16 cellular contexts compared by ENCODE assay signal in the genomic region with DNA sequence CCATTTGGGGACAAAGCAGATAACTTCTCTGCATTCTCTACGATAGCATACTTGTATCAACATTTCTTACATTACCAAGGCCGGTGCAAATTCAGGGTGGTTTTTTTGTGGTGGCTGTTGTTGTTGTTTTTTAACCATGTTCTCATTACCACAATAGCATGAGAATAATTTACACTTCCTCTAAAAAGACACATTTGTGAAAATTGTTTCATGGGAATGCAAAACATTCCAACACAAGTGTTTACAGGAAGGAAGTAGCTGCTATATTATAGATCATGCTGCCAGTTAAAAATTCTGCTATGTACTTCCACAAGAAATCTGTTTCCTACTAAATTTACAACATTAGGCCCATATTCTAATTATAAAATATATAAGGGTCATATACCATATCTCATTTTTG.
DNase-seq lines count a peak whose midpoint lies in the region; ATAC-seq, FAIRE-seq and TF ChIP-seq lines count a peak whose summit lies in the region.
"Had no signal": no experiment of that assay in that cellular context is flagged by ENCODE, and none has a peak within 500 bp of the region (broad histone marks: within the 10 kb centered on the region; RNA-seq: fewer than 3 reads in every experiment).

No MANE protein-coding gene starts in this region.

- TF ChIP-seq CTCF in Calu3 (IDR thresholded peaks at IDR 0.05; ENCODE audit: unreplicated experiment) (no peak), smooth muscle cell (IDR thresholded peaks at IDR 0.05; ENCODE audit: borderline replicate concordance, insufficient read depth, poor library complexity, severe bottlenecking) (no peak)

- H3K9me3 Mint-ChIP-seq in Calu3 (ENCODE audit: low read depth, unreplicated experiment), result no peaks in the 10 kb centered on the region
- H3K9me3 Mint-ChIP-seq: T-cell had no signal

- no TSS peak for BruUV-seq in Calu3 (replicated peaks; lab: Mats Ljungman, UMichigan)

- H3K79me2 ChIP-seq in smooth muscle cell (ENCODE audit: low read depth), result peaks cover 90% of the 10 kb centered on the region

- no peak overlapping the region for H3K4me3 Mint-ChIP-seq in Calu3 (ENCODE audit: low read depth, unreplicated experiment)
- H3K4me3 Mint-ChIP-seq: activated CD4-positive, alpha-beta T cell treated with anti-CD3 and anti-CD28 coated beads for 36 hours; T-cell had no signal

- peak overlapping the region; percentile 44 for H3K4me3 ChIP-seq in smooth muscle cell

- peak overlapping the region; percentile 97 for H3K27ac ChIP-seq in smooth muscle cell (ENCODE audit: low read depth)

- intact Hi-C loops in Calu3 (cut with micrococcal nuclease; ENCODE audit: unreplicated experiment), result no loop called here
- intact Hi-C loops in left colon (cut with DNase I, micrococcal nuclease), result no loop called here

- H3K4me1 Mint-ChIP-seq in Calu3 (ENCODE audit: low read depth, unreplicated experiment), result peaks cover 61% of the 10 kb centered on the region
- H3K4me1 Mint-ChIP-seq: T-cell had no signal

- no peaks in the 10 kb centered on the region for H3K9me3 ChIP-seq in smooth muscle cell (replicated peaks; ENCODE audit: low read depth)
- H3K9me3 ChIP-seq: BE2C had no signal

- H3K4me2 ChIP-seq in smooth muscle cell, result peak overlapping the region; percentile 81

- H3K4me1 ChIP-seq in smooth muscle cell (ENCODE audit: low read depth), result peaks cover 61% of the 10 kb centered on the region
- H3K4me1 ChIP-seq: BE2C had no signal

- H3K27me3 ChIP-seq in smooth muscle cell (ENCODE audit: low read depth), result no peaks in the 10 kb centered on the region

- TF ChIP-seq POLR2A in erythroblast (IDR thresholded peaks at IDR 0.05; ENCODE audit: low read length), result no peak
- TF ChIP-seq POLR2A in GM12891 (IDR thresholded peaks at IDR 0.05; ENCODE audit: low read depth, low read length), result no peak

- WGBS in smooth muscle cell (ENCODE audit: low lambda C conversion rate), result 46% methylated on average over 2 of the region's 2 CpGs

- CTCF ChIA-PET in Calu3 (lab: Charles Lee), result interaction anchor here (0.6 to 4.6 kb wide), 5 partner anchors 11 to 108 kb away, joined by 3 to 28 read pairs (median 3); no protein-coding TSS in a partner anchor

- H4K20me1 ChIP-seq in smooth muscle cell (ENCODE audit: low read depth), result peaks cover 11% of the 10 kb centered on the region

- H3F3A ChIP-seq in smooth muscle cell (ENCODE audit: low read depth), result peaks cover 15% of the 10 kb centered on the region

- no peak for FAIRE-seq in GM12891 (lab: Jason Lieb, UNC)

- H3K9ac ChIP-seq in smooth muscle cell (ENCODE audit: low read depth), result peak overlapping the region; percentile 86

- H3K36me3 Mint-ChIP-seq in Calu3 (ENCODE audit: insufficient read depth, unreplicated experiment), result no peaks in the 10 kb centered on the region
- H3K36me3 Mint-ChIP-seq: T-cell had no signal

- no peaks in the 10 kb centered on the region for H3K27me3 Mint-ChIP-seq in Calu3 (ENCODE audit: unreplicated experiment)

- H3K36me3 ChIP-seq in smooth muscle cell (ENCODE audit: low read depth), result no peaks in the 10 kb centered on the region
- H3K36me3 ChIP-seq: BE2C had no signal

- peak overlapping the region; percentile 51 for H3K27ac Mint-ChIP-seq in Calu3 (ENCODE audit: unreplicated experiment)
- H3K27ac Mint-ChIP-seq: activated CD4-positive, alpha-beta T cell treated with anti-CD3 and anti-CD28 coated beads for 36 hours; T-cell had no signal

- DNase-seq in Calu3, result no peak
- DNase-seq in left colon, result no peak
- no peak for DNase-seq in smooth muscle cell (lab: John Stamatoyannopoulos, UW; ENCODE audit: unreplicated experiment)
- DNase-seq in nucleus accumbens (lab: John Stamatoyannopoulos, UW), result no peak
- DNase-seq in NCI-H748 treated with DMSO at 0.1 percent for 48 hours (lab: John Stamatoyannopoulos, UW), result no peak
- no peak for DNase-seq in erythroblast (lab: John Stamatoyannopoulos, UW)
- no peak for DNase-seq in GM12891 (ENCODE audit: insufficient read length, low spot score)
- DNase-seq: activated CD4-positive, alpha-beta T cell treated with anti-CD3 and anti-CD28 coated beads for 36 hours; activated T-cell treated with anti-CD3 and anti-CD28 coated beads, Interleukin-2, amount 50 U/mL, for 1 hour; amygdala; BE2C; H7; NCI-H2171; occipital lobe; T-cell had no signal

- ATAC-seq in SK-N-SH treated with all-trans-retinoic acid at 6 μM for 48 hours (peak; percentile 17; the same call in 2 of the 3 replicates), left colon (peak; percentile 43)
- ATAC-seq: activated CD4-positive, alpha-beta T cell treated with anti-CD3 and anti-CD28 coated beads for 36 hours; T-cell had no signal

- H2AFZ ChIP-seq in smooth muscle cell (ENCODE audit: low read depth), result no peak overlapping the region

TF ChIP-seq in SK-N-SH treated with all-trans-retinoic acid at 6 μM for 48 hours, 23 proteins besides CTCF, POLR2A, EP300 and RAD21 (continues in another document):
- TF ChIP-seq TCF4 (CRISPR knock-in tag; IDR thresholded peaks at IDR 0.05; ENCODE audit: borderline replicate concordance) (no peak), CSRNP3 (CRISPR knock-in tag; IDR thresholded peaks at IDR 0.05) (no peak), ZC3H10 (CRISPR knock-in tag; IDR thresholded peaks at IDR 0.05) (no peak), ISL1 (CRISPR knock-in tag; IDR thresholded peaks at IDR 0.05) (no peak), OSR1 (CRISPR knock-in tag; IDR thresholded peaks at IDR 0.05) (no peak), PPARA (CRISPR knock-in tag; IDR thresholded peaks at IDR 0.05; ENCODE audit: borderline replicate concordance) (no peak), ZFP30 (CRISPR knock-in tag; IDR thresholded peaks at IDR 0.05) (no peak), ZNF565 (CRISPR knock-in tag; conservative IDR thresholded peaks at IDR 0.05; ENCODE audit: low read depth) (no peak), POU6F1 (CRISPR knock-in tag; IDR thresholded peaks at IDR 0.05; ENCODE audit: borderline replicate concordance, low read depth) (no peak)

TF ChIP-seq in GM12891, 5 proteins besides CTCF, POLR2A, EP300 and RAD21:
- TF ChIP-seq PAX5 (IDR thresholded peaks at IDR 0.05; ENCODE audit: insufficient read depth, low read length, severe bottlenecking) (no peak), TAF1 (IDR thresholded peaks at IDR 0.05; ENCODE audit: low read depth, low read length) (no peak), POU2F2 (IDR thresholded peaks at IDR 0.05; ENCODE audit: low read depth, low read length) (no peak), POLR2AphosphoS5 (IDR thresholded peaks at IDR 0.05; ENCODE audit: low read depth, low read length) (no peak), SPI1 (IDR thresholded peaks at IDR 0.05; ENCODE audit: low read depth, low read length) (no peak)
